ENCODE assay signal across 23 cellular contexts in the genomic region with DNA sequence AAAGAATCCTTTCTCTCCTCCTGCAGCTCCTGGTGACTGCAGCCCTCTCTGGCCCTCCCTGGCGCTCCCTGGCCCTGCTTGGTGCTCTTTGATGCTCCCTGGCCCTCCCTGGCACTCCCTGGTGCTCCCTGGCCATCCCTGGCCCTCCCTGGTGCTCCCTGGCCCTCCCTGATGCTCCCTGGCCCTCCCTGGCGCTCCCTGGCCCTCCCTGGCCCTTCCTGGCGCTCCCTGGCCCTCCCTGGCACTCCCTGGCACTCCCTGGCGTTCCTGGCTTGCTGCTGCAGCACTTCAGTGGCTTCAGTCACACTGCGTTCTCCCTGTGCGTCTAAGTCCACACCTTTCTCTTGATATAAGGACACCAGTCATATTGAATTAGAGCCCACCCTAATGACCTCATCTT. TPM values are rescaled to one million over a fixed set of nuclear protein-coding genes. Genes with fewer than 3 reads are reported as not detected.
"Had no signal": no experiment of that assay in that cellular context is flagged by ENCODE, and none has a peak within 500 bp of the region (broad histone marks: within the 10 kb centered on the region; RNA-seq: fewer than 3 reads in every experiment).

No MANE protein-coding gene starts in this region.

- H3K27me3 ChIP-seq: adrenal gland, foreskin keratinocyte, pancreas, uterus had no signal

- H3K27ac Mint-ChIP-seq: activated CD4-positive, alpha-beta T cell treated with anti-CD3 and anti-CD28 coated beads for 36 hours; activated naive CD4-positive, alpha-beta T cell treated with anti-CD3 and anti-CD28 coated beads, Interleukin-2, amount 50 U/mL, for 72 hours; memory B cell; T-helper 2 cell treated with Interferon-gamma antibody and Interleukin-4, amounts not matched to agents 5 μg/mL and 100 μg/mL, for 36 hours; WTC11 had no signal

- H3K9me3 ChIP-seq: adrenal gland, neutrophil, pancreas, uterus had no signal

- H3K4me3 Mint-ChIP-seq: activated CD4-positive, alpha-beta T cell treated with anti-CD3 and anti-CD28 coated beads for 36 hours; memory B cell; naive thymus-derived CD8-positive, alpha-beta T cell; T-helper 2 cell treated with Interferon-gamma antibody and Interleukin-4, amounts not matched to agents 5 μg/mL and 100 μg/mL, for 36 hours; WTC11 had no signal

- H3K36me3 ChIP-seq: adrenal gland, breast epithelium, left ventricle myocardium inferior, neutrophil, pancreas, tibial artery, uterus had no signal

- H3K4me1 Mint-ChIP-seq: activated CD4-positive, alpha-beta T cell treated with anti-CD3 and anti-CD28 coated beads for 36 hours; memory B cell had no signal

- H3K4me3 ChIP-seq: adrenal gland, breast epithelium, left ventricle myocardium inferior, pancreas, tibial artery, uterus had no signal

- H3K27ac ChIP-seq: adrenal gland, breast epithelium, epithelial cell of prostate, foreskin keratinocyte, left ventricle myocardium inferior, neutrophil, pancreas, tibial artery had no signal

- H3K36me3 Mint-ChIP-seq: activated naive CD4-positive, alpha-beta T cell treated with anti-CD3 and anti-CD28 coated beads, Interleukin-2, amount 50 U/mL, for 72 hours; memory B cell; naive thymus-derived CD8-positive, alpha-beta T cell had no signal

- H3K9me3 Mint-ChIP-seq: activated naive CD4-positive, alpha-beta T cell treated with anti-CD3 and anti-CD28 coated beads, Interleukin-2, amount 50 U/mL, for 72 hours had no signal

- H3K4me1 ChIP-seq: adrenal gland, breast epithelium, uterus had no signal

- ATAC-seq: activated CD4-positive, alpha-beta T cell treated with anti-CD3 and anti-CD28 coated beads for 36 hours; activated naive CD4-positive, alpha-beta T cell treated with anti-CD3 and anti-CD28 coated beads, Interleukin-2, amount 50 U/mL, for 72 hours; foreskin keratinocyte; naive thymus-derived CD8-positive, alpha-beta T cell; pancreas; WTC11 had no signal

- DNase-seq: activated CD4-positive, alpha-beta T cell treated with anti-CD3 and anti-CD28 coated beads for 36 hours; activated CD4-positive, alpha-beta T cell treated with anti-CD3 and anti-CD28 coated beads, Interleukin-2, amount 50 U/mL, for 48 hours; activated gamma-delta T cell treated with Interleukin-2 at 50 U/mL for 16 hours; adrenal gland; foreskin keratinocyte; glutamatergic neuron; hippocampal formation; left ventricle myocardium inferior; naive thymus-derived CD8-positive, alpha-beta T cell; pancreas; stimulated activated CD4-positive, alpha-beta T cell treated with anti-CD3 and anti-CD28 coated beads, Interleukin-12 subunit alpha, Interleukin-12 subunit beta, amount 100 ng/mL, for 4 hours; stimulated activated CD4-positive, alpha-beta T cell treated with anti-CD3 and anti-CD28 coated beads, Interleukin-1b, Interleukin-23, amount 100 ng/mL, for 48 hours; stimulated activated CD8-positive, alpha-beta memory T cell treated with anti-CD3 and anti-CD28 coated beads, Interleukin-4, amount 100 ng/mL, for 48 hours; stimulated activated naive CD4-positive, alpha-beta T cell; tibial artery; uterus had no signal

RNA-seq across cellular contexts. Expression of gene FGFR2, which starts 15.2 kb away (rescaled TPM):
- total RNA-seq: activated CD4-positive, alpha-beta T cell treated with anti-CD3 and anti-CD28 coated beads for 36 hours; activated naive CD4-positive, alpha-beta T cell treated with anti-CD3 and anti-CD28 coated beads, Interleukin-2, amount 50 U/mL, for 72 hours; naive thymus-derived CD8-positive, alpha-beta T cell had no signal
